In genomic region chr3:153289334-153289808, GRCh38 we compare ENCODE assay signal across 10 cellular contexts.
DNase-seq lines count a peak whose midpoint lies in the region; ATAC-seq and TF ChIP-seq lines count a peak whose summit lies in the region.
"Had no signal": no experiment of that assay in that cellular context is flagged by ENCODE, and none has a peak within 500 bp of the region (broad histone marks: within the 10 kb centered on the region; RNA-seq: fewer than 3 reads in every experiment).

No MANE protein-coding gene starts in this region.

- no peak for DNase-seq in MCF 10A (ENCODE audit: unreplicated experiment)
- DNase-seq in breast epithelium (ENCODE audit: low spot score in 2 of 2): no peak
- no peak for DNase-seq in SJSA1 (ENCODE audit: low read depth in 1 of 2, low spot score in 2 of 2)
- peak; percentile 75 for DNase-seq in foreskin melanocyte
- no peak for DNase-seq in mesothelial cell of epicardium (ENCODE audit: low spot score in 2 of 2, unreplicated experiment in 2 of 2)
- no peak for DNase-seq in NCI-H1694 treated with DMSO at 0.1 percent for 48 hours (lab: John Stamatoyannopoulos, UW)
- DNase-seq in kidney glomerular epithelial cell (lab: John Stamatoyannopoulos, UW): no peak

- H3K27ac Mint-ChIP-seq in MCF 10A (ENCODE audit: low read depth, unreplicated experiment) (peak overlapping the region; percentile 21), mesothelial cell of epicardium (no peak overlapping the region)

- no peaks in the 10 kb centered on the region for H3K27me3 Mint-ChIP-seq in MCF 10A (ENCODE audit: insufficient read depth, unreplicated experiment)
- no peaks in the 10 kb centered on the region for H3K27me3 Mint-ChIP-seq in mesothelial cell of epicardium (ENCODE audit: low read depth)

- H3K36me3 ChIP-seq in breast epithelium (no peaks in the 10 kb centered on the region), SJSA1 (no peaks in the 10 kb centered on the region)
- H3K36me3 ChIP-seq: BLaER1 treated with 17β-estradiol and CSF1 and Interleukin-3, amounts not matched to agents 10 nM and 100 nM had no signal

- no peak for TF ChIP-seq POLR2A in breast epithelium (IDR thresholded peaks at IDR 0.05)

- CTCF ChIA-PET in MCF 10A (lab: Yijun Ruan, JAX): interaction anchor here (0.6 to 2.5 kb wide), 3 partner anchors 125 to 150 kb away, joined by 3 to 35 read pairs (median 16); partner anchors contain the start of gene RAP2B

- H3K9me3 Mint-ChIP-seq in MCF 10A (ENCODE audit: unreplicated experiment): no peaks in the 10 kb centered on the region
- no peaks in the 10 kb centered on the region for H3K9me3 Mint-ChIP-seq in mesothelial cell of epicardium

- H3K4me3 ChIP-seq in breast epithelium (no peak overlapping the region), SJSA1 (no peak overlapping the region)
- H3K4me3 ChIP-seq: BLaER1 treated with 17β-estradiol and CSF1 and Interleukin-3, amounts not matched to agents 10 nM and 100 nM; GM12878 had no signal

- H3K4me1 Mint-ChIP-seq in MCF 10A (ENCODE audit: insufficient read depth, unreplicated experiment) (peaks cover 49% of the 10 kb centered on the region), mesothelial cell of epicardium (peaks cover 10% of the 10 kb centered on the region)

- no TSS peak for BruUV-seq in MCF 10A (replicated peaks; lab: Mats Ljungman, UMichigan)

- no peaks in the 10 kb centered on the region for H3K9me3 ChIP-seq in breast epithelium
- H3K9me3 ChIP-seq in SJSA1 (replicated peaks): no peaks in the 10 kb centered on the region
- H3K9me3 ChIP-seq: BLaER1 treated with 17β-estradiol and CSF1 and Interleukin-3, amounts not matched to agents 10 nM and 100 nM had no signal

- H3K27me3 ChIP-seq in breast epithelium (no peaks in the 10 kb centered on the region), SJSA1 (replicated peaks) (no peaks in the 10 kb centered on the region)
- H3K27me3 ChIP-seq: BLaER1 treated with 17β-estradiol and CSF1 and Interleukin-3, amounts not matched to agents 10 nM and 100 nM had no signal

- POLR2A ChIA-PET in MCF 10A (lab: Yijun Ruan, JAX): interaction anchor here (1.0 to 2.1 kb wide), 4 partner anchors 37 to 246 kb away, joined by 3 to 23 read pairs (median 4); no protein-coding TSS in a partner anchor

- intact Hi-C loops in MCF 10A (cut with micrococcal nuclease): loop anchor here (5.0 kb wide), 1 partner anchor 67 kb away; no protein-coding TSS in a partner anchor
- intact Hi-C loops in breast epithelium (cut with DNase I; ENCODE audit: low total_unique reads): no loop called here

- ATAC-seq in HG03521 (IDR thresholded peaks at IDR 0.05; ENCODE audit: unreplicated experiment): no peak
- ATAC-seq: GM12878 had no signal

- TF ChIP-seq CTCF in MCF 10A (IDR thresholded peaks at IDR 0.05; ENCODE audit: unreplicated experiment) (no peak), breast epithelium (IDR thresholded peaks at IDR 0.05) (no peak), mesothelial cell of epicardium (IDR thresholded peaks at IDR 0.05; ENCODE audit: unreplicated experiment) (no peak)

- peaks cover 0 to 2% of the 10 kb centered on the region in 2 donors for H3K4me1 ChIP-seq in breast epithelium
- H3K4me1 ChIP-seq in SJSA1 (replicated peaks): peaks cover 30% of the 10 kb centered on the region

- H3K4me3 Mint-ChIP-seq in MCF 10A (ENCODE audit: unreplicated experiment): no peak overlapping the region
- H3K4me3 Mint-ChIP-seq in mesothelial cell of epicardium: no peak overlapping the region

- H3K36me3 Mint-ChIP-seq in MCF 10A (ENCODE audit: insufficient read depth, unreplicated experiment): no peaks in the 10 kb centered on the region
- H3K36me3 Mint-ChIP-seq in mesothelial cell of epicardium: no peaks in the 10 kb centered on the region

- no peak overlapping the region for H3K27ac ChIP-seq in breast epithelium
- H3K27ac ChIP-seq in SJSA1: peak overlapping the region; percentile 11; the same call in 1 of the 2 replicates
